1 cellular context compared by ENCODE assay signal in genomic region chr5:68214472-68215207, GRCh38.
TF ChIP-seq lines count a peak whose summit lies in the region.

No MANE protein-coding gene starts in this region.

TF ChIP-seq in A549, 52 proteins besides CTCF, POLR2A, EP300 and RAD21 (continued from another document):
- TF ChIP-seq NPAS2 (CRISPR knock-in tag; IDR thresholded peaks at IDR 0.05; ENCODE audit: borderline replicate concordance) = no peak
- no peak for TF ChIP-seq TFCP2L1 (CRISPR knock-in tag; IDR thresholded peaks at IDR 0.05)
- no peak for TF ChIP-seq HES2 (IDR thresholded peaks at IDR 0.05)
- no peak for TF ChIP-seq FOSL2 (IDR thresholded peaks at IDR 0.05)
- TF ChIP-seq FOSL2 (CRISPR knock-in tag; IDR thresholded peaks at IDR 0.05) = 0 out of 2 replicates have a peak, but pooled peaks have one; percentile 11
